Comparison of ENCODE assay signal across 8 cellular contexts in genomic region chr2:141554810-141555209, GRCh38.
DNase-seq lines count a peak whose midpoint lies in the region; ATAC-seq and TF ChIP-seq lines count a peak whose summit lies in the region.

No MANE protein-coding gene starts in this region.

- H3K36me3 ChIP-seq in NT2/D1 (ENCODE audit: insufficient read depth, insufficient read length, low read length), result no peaks in the 10 kb centered on the region

- CTCF ChIA-PET in activated naive CD4-positive, alpha-beta T cell treated with anti-CD3 and anti-CD28 coated beads for 36 hours (lab: Charles Lee), result interaction anchor here (0.6 kb wide), 1 partner anchor 190 kb away, joined by 3 read pairs; no protein-coding TSS in a partner anchor

- H3K4me1 Mint-ChIP-seq in activated naive CD4-positive, alpha-beta T cell treated with anti-CD3 and anti-CD28 coated beads for 36 hours (ENCODE audit: low read depth), result no peaks in the 10 kb centered on the region

- H3K9me3 ChIP-seq in NT2/D1 (ENCODE audit: insufficient read depth, low read length), result no peaks in the 10 kb centered on the region

- no peak overlapping the region for H3K9ac ChIP-seq in NT2/D1 (ENCODE audit: insufficient read length, low read depth)

- no peak overlapping the region for H3K27ac Mint-ChIP-seq in activated naive CD4-positive, alpha-beta T cell treated with anti-CD3 and anti-CD28 coated beads for 36 hours

- no peaks in the 10 kb centered on the region for H3K27me3 Mint-ChIP-seq in activated naive CD4-positive, alpha-beta T cell treated with anti-CD3 and anti-CD28 coated beads for 36 hours (ENCODE audit: low read depth)

- H3K4me3 ChIP-seq in NT2/D1 (ENCODE audit: insufficient read length, low read depth), result no peak overlapping the region
- no peak overlapping the region for H3K4me3 ChIP-seq in fibroblast of mammary gland (ENCODE audit: control insufficient read depth, low read depth, low read length)

- intact Hi-C loops in activated naive CD4-positive, alpha-beta T cell treated with anti-CD3 and anti-CD28 coated beads for 36 hours (cut with micrococcal nuclease), result no loop called here

- H3K9me3 Mint-ChIP-seq in activated naive CD4-positive, alpha-beta T cell treated with anti-CD3 and anti-CD28 coated beads for 36 hours, result no peaks in the 10 kb centered on the region

- no peaks in the 10 kb centered on the region for H3K4me1 ChIP-seq in NT2/D1 (ENCODE audit: insufficient read depth, insufficient read length)

- no peaks in the 10 kb centered on the region for H3K36me3 Mint-ChIP-seq in activated naive CD4-positive, alpha-beta T cell treated with anti-CD3 and anti-CD28 coated beads for 36 hours (ENCODE audit: low read depth)

- peak; percentile 44 for ATAC-seq in GM19025 (IDR thresholded peaks at IDR 0.05; ENCODE audit: low read depth, unreplicated experiment)
- peak; percentile 82 for ATAC-seq in HG03159 (IDR thresholded peaks at IDR 0.05; ENCODE audit: unreplicated experiment)

- peak; percentile 42 for TF ChIP-seq CTCF in fibroblast of mammary gland (conservative IDR thresholded peaks at IDR 0.05; ENCODE audit: control insufficient read depth, insufficient read depth, low read depth, low read length)

- H3K27me3 ChIP-seq in NT2/D1 (ENCODE audit: insufficient read depth, insufficient read length), result no peaks in the 10 kb centered on the region

- no peak overlapping the region for H3K4me3 Mint-ChIP-seq in activated naive CD4-positive, alpha-beta T cell treated with anti-CD3 and anti-CD28 coated beads for 36 hours

- DNase-seq in C1 segment of cervical spinal cord (lab: John Stamatoyannopoulos, UW) (peak in 8 of 14 donors; percentile 3 to 59 (median 22)), NT2/D1 (ENCODE audit: low read depth, low spot score) (peak; percentile 52), fibroblast of mammary gland (ENCODE audit: low read depth) (peak; percentile 32), retina (peak; percentile 45), 8988T (no peak)
- DNase-seq in activated naive CD4-positive, alpha-beta T cell treated with anti-CD3 and anti-CD28 coated beads for 36 hours, result no peak

Comparison
In these comparisons a context has a peak if more than half of its experiments do, and no peak if none do; other contexts are left out.
1. DNase-seq: peak in C1 segment of cervical spinal cord (8 of 14), NT2/D1 (single experiment), fibroblast of mammary gland (single experiment) and retina (single experiment); none in activated naive CD4-positive, alpha-beta T cell treated with anti-CD3 and anti-CD28 coated beads for 36 hours (single experiment) and 8988T (single experiment).